Comparison of ENCODE assay signal across 8 cellular contexts in the genomic region with DNA sequence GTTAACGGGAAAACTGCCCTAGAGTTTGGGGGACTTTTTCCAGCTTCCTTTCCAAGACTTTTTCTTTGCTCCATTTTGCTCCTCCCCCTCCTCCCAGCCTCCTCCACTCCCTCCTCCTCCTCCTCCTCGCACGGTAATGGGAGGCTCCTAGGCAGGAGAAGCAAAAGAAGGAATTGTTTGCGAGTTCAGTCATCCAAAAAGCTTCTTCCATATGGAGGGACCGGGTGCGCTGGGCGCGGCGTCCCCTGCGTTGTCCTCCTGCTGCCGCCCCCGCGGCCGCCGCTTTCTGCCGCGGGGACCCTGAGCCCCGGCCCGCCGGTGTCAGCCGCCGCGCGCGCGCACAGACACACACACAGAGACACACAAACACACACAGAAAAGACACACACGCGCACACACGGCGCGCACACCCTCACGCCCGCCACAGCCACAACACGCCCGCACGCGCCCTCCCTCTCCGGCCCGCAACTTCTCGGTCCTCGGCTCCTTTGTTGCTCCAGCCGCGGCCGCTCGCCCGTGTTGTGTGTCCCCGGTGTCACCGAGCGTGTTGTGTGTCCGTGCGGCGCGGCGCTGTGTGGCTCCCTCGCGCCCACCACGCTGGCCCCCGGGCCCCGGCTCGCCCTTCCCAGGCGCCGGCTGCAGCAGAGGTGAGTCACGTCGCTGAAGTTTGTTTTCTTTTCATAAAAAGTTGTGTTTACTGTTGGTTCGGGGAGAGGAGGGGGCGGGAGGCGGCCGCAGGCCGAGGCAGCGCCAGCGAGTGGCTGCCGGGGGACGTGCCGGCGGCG. TPM values are rescaled to one million over a fixed set of nuclear protein-coding genes. Genes with fewer than 3 reads are reported as not detected.
DNase-seq lines count a peak whose midpoint lies in the region; ATAC-seq and TF ChIP-seq lines count a peak whose summit lies in the region.

A gene with protein sequence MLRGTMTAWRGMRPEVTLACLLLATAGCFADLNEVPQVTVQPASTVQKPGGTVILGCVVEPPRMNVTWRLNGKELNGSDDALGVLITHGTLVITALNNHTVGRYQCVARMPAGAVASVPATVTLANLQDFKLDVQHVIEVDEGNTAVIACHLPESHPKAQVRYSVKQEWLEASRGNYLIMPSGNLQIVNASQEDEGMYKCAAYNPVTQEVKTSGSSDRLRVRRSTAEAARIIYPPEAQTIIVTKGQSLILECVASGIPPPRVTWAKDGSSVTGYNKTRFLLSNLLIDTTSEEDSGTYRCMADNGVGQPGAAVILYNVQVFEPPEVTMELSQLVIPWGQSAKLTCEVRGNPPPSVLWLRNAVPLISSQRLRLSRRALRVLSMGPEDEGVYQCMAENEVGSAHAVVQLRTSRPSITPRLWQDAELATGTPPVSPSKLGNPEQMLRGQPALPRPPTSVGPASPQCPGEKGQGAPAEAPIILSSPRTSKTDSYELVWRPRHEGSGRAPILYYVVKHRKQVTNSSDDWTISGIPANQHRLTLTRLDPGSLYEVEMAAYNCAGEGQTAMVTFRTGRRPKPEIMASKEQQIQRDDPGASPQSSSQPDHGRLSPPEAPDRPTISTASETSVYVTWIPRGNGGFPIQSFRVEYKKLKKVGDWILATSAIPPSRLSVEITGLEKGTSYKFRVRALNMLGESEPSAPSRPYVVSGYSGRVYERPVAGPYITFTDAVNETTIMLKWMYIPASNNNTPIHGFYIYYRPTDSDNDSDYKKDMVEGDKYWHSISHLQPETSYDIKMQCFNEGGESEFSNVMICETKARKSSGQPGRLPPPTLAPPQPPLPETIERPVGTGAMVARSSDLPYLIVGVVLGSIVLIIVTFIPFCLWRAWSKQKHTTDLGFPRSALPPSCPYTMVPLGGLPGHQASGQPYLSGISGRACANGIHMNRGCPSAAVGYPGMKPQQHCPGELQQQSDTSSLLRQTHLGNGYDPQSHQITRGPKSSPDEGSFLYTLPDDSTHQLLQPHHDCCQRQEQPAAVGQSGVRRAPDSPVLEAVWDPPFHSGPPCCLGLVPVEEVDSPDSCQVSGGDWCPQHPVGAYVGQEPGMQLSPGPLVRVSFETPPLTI (plus strand): TSS at position 188 of the 785 bp plus-strand sequence. CDS start 38,246 bp downstream, outside the sequence.

- H3K27me3 ChIP-seq in SU-DHL-6 (ENCODE audit: low read length) (no peaks in the 10 kb centered on the region), upper lobe of left lung (peaks cover 0 to 11% (median 4%) of the 10 kb centered on the region in 4 donors)

- H3K9me3 ChIP-seq in SU-DHL-6 (ENCODE audit: insufficient read depth, low read length) (no peaks in the 10 kb centered on the region), upper lobe of left lung (no peaks in the 10 kb centered on the region)

- no peak for TF ChIP-seq CTCF in SU-DHL-6 (IDR thresholded peaks at IDR 0.05; ENCODE audit: insufficient read depth, low read length, poor library complexity, severe bottlenecking)
- TF ChIP-seq CTCF in upper lobe of left lung (IDR thresholded peaks at IDR 0.05) = no peak

- no peak within 1 kb of the TSS for H2AFZ ChIP-seq in SU-DHL-6 (ENCODE audit: low read depth, low read length, severe bottlenecking)

- 2% methylated on average over 44 to 51 of the region's 76 CpGs for whole genome bisulfite sequencing in upper lobe of left lung, 2 donors

- peak within 1 kb of the TSS; percentile 37 for H3K4me2 ChIP-seq in SU-DHL-6 (ENCODE audit: low read depth, low read length, poor library complexity, severe bottlenecking)

- no peak for TF ChIP-seq POLR2A in upper lobe of left lung (IDR thresholded peaks at IDR 0.05)

- ATAC-seq in GM19035 (IDR thresholded peaks at IDR 0.05; ENCODE audit: unreplicated experiment) (peak; percentile 30), upper lobe of left lung (ENCODE audit: low FRiP score in 2 of 2) (peak in 1 of 2 donors; percentile 84), GM19328 (IDR thresholded peaks at IDR 0.05; ENCODE audit: unreplicated experiment) (no peak), HG02840 (IDR thresholded peaks at IDR 0.05; ENCODE audit: low FRiP score, unreplicated experiment) (no peak)

- no peaks in the 10 kb centered on the region for H3K79me2 ChIP-seq in SU-DHL-6 (ENCODE audit: insufficient read depth, low read length)

- H3K9me2 ChIP-seq in SU-DHL-6 (replicated peaks; ENCODE audit: insufficient read depth, low read length) = no peaks in the 10 kb centered on the region

- no peaks in the 10 kb centered on the region for H3F3A ChIP-seq in SU-DHL-6 (ENCODE audit: insufficient read depth)

- H3K27ac ChIP-seq in SU-DHL-6 (ENCODE audit: low read depth, low read length) (no peak within 1 kb of the TSS), epithelial cell of prostate (peak within 1 kb of the TSS; percentile 26), upper lobe of left lung (peak within 1 kb of the TSS; percentile 48 to 80 (median 70))

- H4K20me1 ChIP-seq in SU-DHL-6 (ENCODE audit: low read depth, low read length) = no peaks in the 10 kb centered on the region

- no peaks in the 10 kb centered on the region for H3K36me3 ChIP-seq in SU-DHL-6 (ENCODE audit: low read length)
- H3K36me3 ChIP-seq in upper lobe of left lung = no peaks in the 10 kb centered on the region

- H3K4me3 ChIP-seq in SU-DHL-6 (ENCODE audit: insufficient read depth, low read length, poor library complexity, severe bottlenecking) (no peak within 1 kb of the TSS), upper lobe of left lung (peak within 1 kb of the TSS; percentile 49 to 60 (median 55))

- DNase-seq in AG08395 (ENCODE audit: low spot score) = peak; percentile 69
- no peak for DNase-seq in epithelial cell of prostate (ENCODE audit: low read depth, low spot score)
- DNase-seq in midbrain (lab: John Stamatoyannopoulos, UW) = peak; percentile 44
- DNase-seq in upper lobe of left lung = peak in 1 of 2 donors; percentile 88

- no peak within 1 kb of the TSS for H3K9ac ChIP-seq in SU-DHL-6 (ENCODE audit: low read length)

- TF ChIP-seq EP300 in upper lobe of left lung (IDR thresholded peaks at IDR 0.05) = no peak

- H3K4me1 ChIP-seq in upper lobe of left lung = peaks cover 5 to 21% (median 12%) of the 10 kb centered on the region in 4 donors

RNA-seq across cellular contexts. Expression of the gene that starts here (rescaled TPM):
- total RNA-seq in upper lobe of left lung = 10 to 100 TPM in 1 of 6 donors, 1 to 10 TPM in 5; 2.6 to 18.3 (median 4.5) TPM
